ENCODE assay signal across 2 cellular contexts in the genomic region with DNA sequence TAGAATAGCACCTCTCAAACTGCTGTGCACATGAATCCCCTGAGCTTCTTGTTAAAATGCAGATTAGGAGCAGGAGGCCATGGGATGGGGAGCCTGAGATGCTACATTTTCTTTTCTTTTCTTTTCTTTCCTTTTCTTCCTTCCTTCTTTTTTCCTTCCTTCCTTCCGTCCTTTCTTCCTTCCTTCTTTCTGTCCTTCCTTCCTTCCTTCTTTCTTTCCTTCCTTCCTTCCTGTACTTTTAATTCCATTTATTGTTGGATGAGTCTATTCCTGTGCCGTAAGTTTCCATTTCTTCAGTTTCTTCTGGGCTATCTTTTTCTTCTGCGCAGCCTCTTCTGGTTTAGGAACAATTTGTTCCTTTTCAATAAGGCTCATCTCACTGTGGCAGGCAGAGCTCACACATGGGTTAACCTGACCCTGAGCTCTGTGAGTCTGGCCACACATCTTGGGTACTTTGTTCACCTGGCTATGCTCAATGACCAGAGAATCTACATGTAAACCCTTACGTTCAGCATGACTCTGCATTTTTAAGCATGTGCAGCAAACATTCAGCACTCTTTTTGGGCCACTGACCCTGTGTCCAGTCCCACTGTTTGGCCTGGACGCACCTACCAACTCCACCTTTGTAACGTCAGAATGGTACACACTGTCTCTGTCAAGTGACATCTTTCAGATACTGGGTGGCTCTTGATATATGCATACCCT.
TF ChIP-seq lines count a peak whose summit lies in the region.

No MANE protein-coding gene starts in this region.

TF ChIP-seq in HepG2, 621 proteins besides CTCF, POLR2A, EP300 and RAD21:
- TF ChIP-seq, protein P1, sequence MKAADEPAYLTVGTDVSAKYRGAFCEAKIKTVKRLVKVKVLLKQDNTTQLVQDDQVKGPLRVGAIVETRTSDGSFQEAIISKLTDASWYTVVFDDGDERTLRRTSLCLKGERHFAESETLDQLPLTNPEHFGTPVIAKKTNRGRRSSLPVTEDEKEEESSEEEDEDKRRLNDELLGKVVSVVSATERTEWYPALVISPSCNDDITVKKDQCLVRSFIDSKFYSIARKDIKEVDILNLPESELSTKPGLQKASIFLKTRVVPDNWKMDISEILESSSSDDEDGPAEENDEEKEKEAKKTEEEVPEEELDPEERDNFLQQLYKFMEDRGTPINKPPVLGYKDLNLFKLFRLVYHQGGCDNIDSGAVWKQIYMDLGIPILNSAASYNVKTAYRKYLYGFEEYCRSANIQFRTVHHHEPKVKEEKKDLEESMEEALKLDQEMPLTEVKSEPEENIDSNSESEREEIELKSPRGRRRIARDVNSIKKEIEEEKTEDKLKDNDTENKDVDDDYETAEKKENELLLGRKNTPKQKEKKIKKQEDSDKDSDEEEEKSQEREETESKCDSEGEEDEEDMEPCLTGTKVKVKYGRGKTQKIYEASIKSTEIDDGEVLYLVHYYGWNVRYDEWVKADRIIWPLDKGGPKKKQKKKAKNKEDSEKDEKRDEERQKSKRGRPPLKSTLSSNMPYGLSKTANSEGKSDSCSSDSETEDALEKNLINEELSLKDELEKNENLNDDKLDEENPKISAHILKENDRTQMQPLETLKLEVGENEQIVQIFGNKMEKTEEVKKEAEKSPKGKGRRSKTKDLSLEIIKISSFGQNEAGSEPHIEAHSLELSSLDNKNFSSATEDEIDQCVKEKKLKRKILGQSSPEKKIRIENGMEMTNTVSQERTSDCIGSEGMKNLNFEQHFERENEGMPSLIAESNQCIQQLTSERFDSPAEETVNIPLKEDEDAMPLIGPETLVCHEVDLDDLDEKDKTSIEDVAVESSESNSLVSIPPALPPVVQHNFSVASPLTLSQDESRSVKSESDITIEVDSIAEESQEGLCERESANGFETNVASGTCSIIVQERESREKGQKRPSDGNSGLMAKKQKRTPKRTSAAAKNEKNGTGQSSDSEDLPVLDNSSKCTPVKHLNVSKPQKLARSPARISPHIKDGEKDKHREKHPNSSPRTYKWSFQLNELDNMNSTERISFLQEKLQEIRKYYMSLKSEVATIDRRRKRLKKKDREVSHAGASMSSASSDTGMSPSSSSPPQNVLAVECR (CRISPR knock-in tag; IDR thresholded peaks at IDR 0.05; ENCODE audit: borderline replicate concordance) = no peak
- TF ChIP-seq, protein P2, sequence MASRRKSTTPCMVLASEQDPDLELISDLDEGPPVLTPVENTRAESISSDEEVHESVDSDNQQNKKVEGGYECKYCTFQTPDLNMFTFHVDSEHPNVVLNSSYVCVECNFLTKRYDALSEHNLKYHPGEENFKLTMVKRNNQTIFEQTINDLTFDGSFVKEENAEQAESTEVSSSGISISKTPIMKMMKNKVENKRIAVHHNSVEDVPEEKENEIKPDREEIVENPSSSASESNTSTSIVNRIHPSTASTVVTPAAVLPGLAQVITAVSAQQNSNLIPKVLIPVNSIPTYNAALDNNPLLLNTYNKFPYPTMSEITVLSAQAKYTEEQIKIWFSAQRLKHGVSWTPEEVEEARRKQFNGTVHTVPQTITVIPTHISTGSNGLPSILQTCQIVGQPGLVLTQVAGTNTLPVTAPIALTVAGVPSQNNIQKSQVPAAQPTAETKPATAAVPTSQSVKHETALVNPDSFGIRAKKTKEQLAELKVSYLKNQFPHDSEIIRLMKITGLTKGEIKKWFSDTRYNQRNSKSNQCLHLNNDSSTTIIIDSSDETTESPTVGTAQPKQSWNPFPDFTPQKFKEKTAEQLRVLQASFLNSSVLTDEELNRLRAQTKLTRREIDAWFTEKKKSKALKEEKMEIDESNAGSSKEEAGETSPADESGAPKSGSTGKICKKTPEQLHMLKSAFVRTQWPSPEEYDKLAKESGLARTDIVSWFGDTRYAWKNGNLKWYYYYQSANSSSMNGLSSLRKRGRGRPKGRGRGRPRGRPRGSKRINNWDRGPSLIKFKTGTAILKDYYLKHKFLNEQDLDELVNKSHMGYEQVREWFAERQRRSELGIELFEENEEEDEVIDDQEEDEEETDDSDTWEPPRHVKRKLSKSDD (CRISPR knock-in tag; IDR thresholded peaks at IDR 0.05; ENCODE audit: low read depth) = no peak
- TF ChIP-seq ZNF282 (IDR thresholded peaks at IDR 0.05; ENCODE audit: partially characterized antibody) (peak; percentile 72), ZBTB7B (CRISPR knock-in tag; IDR thresholded peaks at IDR 0.05) (no peak), ZNF3 (CRISPR knock-in tag; IDR thresholded peaks at IDR 0.05) (no peak), MAFK (conservative IDR thresholded peaks at IDR 0.05 in 1 of 2, IDR thresholded peaks at IDR 0.05 in 1 of 2; ENCODE audit: low read length in 2 of 2) (peak in 1 of 2 experiments; percentile 38; a peak in 1 of 4 replicates), NFE2L2 (IDR thresholded peaks at IDR 0.05; ENCODE audit: low read length) (peak; percentile 78), IKZF1 (IDR thresholded peaks at IDR 0.05) (0 out of 2 replicates have a peak, but pooled peaks have one; percentile 31), NONO (IDR thresholded peaks at IDR 0.05) (peak; percentile 59; the same call in 1 of the 2 replicates), NONO (CRISPR knock-in tag; conservative IDR thresholded peaks at IDR 0.05) (no peak), PHB2 (IDR thresholded peaks at IDR 0.05; ENCODE audit: partially characterized antibody) (peak; percentile 41), YEATS4 (CRISPR knock-in tag; IDR thresholded peaks at IDR 0.05; ENCODE audit: borderline replicate concordance) (no peak)
- TF ChIP-seq, protein P3, sequence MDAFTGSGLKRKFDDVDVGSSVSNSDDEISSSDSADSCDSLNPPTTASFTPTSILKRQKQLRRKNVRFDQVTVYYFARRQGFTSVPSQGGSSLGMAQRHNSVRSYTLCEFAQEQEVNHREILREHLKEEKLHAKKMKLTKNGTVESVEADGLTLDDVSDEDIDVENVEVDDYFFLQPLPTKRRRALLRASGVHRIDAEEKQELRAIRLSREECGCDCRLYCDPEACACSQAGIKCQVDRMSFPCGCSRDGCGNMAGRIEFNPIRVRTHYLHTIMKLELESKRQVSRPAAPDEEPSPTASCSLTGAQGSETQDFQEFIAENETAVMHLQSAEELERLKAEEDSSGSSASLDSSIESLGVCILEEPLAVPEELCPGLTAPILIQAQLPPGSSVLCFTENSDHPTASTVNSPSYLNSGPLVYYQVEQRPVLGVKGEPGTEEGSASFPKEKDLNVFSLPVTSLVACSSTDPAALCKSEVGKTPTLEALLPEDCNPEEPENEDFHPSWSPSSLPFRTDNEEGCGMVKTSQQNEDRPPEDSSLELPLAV (CRISPR knock-in tag; conservative IDR thresholded peaks at IDR 0.05; ENCODE audit: low read depth) = no peak

TF ChIP-seq in H1, 55 proteins besides CTCF, POLR2A, EP300 and RAD21:
- TF ChIP-seq SIN3A (conservative IDR thresholded peaks at IDR 0.05 in 1 of 2, IDR thresholded peaks at IDR 0.05 in 1 of 2; ENCODE audit: low read depth in 1 of 2, low read length in 2 of 2) (no peak), EGR1 (IDR thresholded peaks at IDR 0.05; ENCODE audit: borderline replicate concordance, low read depth, low read length) (no peak), BCL11A (IDR thresholded peaks at IDR 0.05; ENCODE audit: low read depth in 2 of 2, low read length in 2 of 2) (no peak), GTF2F1 (IDR thresholded peaks at IDR 0.05; ENCODE audit: borderline replicate concordance, low read depth, low read length) (no peak), ZNF274 (IDR thresholded peaks at IDR 0.05; ENCODE audit: borderline replicate concordance, extremely low read depth, low read length) (no peak), SIX5 (IDR thresholded peaks at IDR 0.05; ENCODE audit: low read depth, low read length) (no peak), SP4 (IDR thresholded peaks at IDR 0.05; ENCODE audit: low read length) (no peak), CEBPB (IDR thresholded peaks at IDR 0.05; ENCODE audit: low read depth, low read length) (no peak), RBBP5 (IDR thresholded peaks at IDR 0.05; ENCODE audit: borderline replicate concordance, low read depth, low read length) (no peak), RXRA (IDR thresholded peaks at IDR 0.05; ENCODE audit: insufficient read depth, low read depth, low read length) (no peak), CTBP2 (IDR thresholded peaks at IDR 0.05; ENCODE audit: borderline replicate concordance, insufficient read depth, insufficient read length, low read length) (no peak), BRCA1 (IDR thresholded peaks at IDR 0.05; ENCODE audit: low read depth, low read length) (no peak), GABPA (IDR thresholded peaks at IDR 0.05; ENCODE audit: borderline replicate concordance, insufficient read depth, low read length) (no peak), TAF7 (optimal IDR thresholded peaks at IDR 0.05; ENCODE audit: borderline replicate concordance, low read depth, low read length) (no peak), KDM4A (IDR thresholded peaks at IDR 0.05; ENCODE audit: low read depth, low read length, severe bottlenecking) (no peak), KDM1A (IDR thresholded peaks at IDR 0.05; ENCODE audit: borderline replicate concordance, low read length) (no peak)
- TF ChIP-seq, protein P4, sequence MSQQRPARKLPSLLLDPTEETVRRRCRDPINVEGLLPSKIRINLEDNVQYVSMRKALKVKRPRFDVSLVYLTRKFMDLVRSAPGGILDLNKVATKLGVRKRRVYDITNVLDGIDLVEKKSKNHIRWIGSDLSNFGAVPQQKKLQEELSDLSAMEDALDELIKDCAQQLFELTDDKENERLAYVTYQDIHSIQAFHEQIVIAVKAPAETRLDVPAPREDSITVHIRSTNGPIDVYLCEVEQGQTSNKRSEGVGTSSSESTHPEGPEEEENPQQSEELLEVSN (IDR thresholded peaks at IDR 0.05) = no peak
- TF ChIP-seq, protein P5, sequence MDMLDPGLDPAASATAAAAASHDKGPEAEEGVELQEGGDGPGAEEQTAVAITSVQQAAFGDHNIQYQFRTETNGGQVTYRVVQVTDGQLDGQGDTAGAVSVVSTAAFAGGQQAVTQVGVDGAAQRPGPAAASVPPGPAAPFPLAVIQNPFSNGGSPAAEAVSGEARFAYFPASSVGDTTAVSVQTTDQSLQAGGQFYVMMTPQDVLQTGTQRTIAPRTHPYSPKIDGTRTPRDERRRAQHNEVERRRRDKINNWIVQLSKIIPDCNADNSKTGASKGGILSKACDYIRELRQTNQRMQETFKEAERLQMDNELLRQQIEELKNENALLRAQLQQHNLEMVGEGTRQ (IDR thresholded peaks at IDR 0.05; ENCODE audit: low read length) = no peak
- TF ChIP-seq, protein P6, sequence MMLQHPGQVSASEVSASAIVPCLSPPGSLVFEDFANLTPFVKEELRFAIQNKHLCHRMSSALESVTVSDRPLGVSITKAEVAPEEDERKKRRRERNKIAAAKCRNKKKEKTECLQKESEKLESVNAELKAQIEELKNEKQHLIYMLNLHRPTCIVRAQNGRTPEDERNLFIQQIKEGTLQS (IDR thresholded peaks at IDR 0.05; ENCODE audit: insufficient read depth, low read depth, low read length) = no peak
- TF ChIP-seq, protein P7, sequence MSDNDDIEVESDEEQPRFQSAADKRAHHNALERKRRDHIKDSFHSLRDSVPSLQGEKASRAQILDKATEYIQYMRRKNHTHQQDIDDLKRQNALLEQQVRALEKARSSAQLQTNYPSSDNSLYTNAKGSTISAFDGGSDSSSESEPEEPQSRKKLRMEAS (IDR thresholded peaks at IDR 0.05) = no peak
